ENCODE assay signal across 14 cellular contexts in the genomic region with DNA sequence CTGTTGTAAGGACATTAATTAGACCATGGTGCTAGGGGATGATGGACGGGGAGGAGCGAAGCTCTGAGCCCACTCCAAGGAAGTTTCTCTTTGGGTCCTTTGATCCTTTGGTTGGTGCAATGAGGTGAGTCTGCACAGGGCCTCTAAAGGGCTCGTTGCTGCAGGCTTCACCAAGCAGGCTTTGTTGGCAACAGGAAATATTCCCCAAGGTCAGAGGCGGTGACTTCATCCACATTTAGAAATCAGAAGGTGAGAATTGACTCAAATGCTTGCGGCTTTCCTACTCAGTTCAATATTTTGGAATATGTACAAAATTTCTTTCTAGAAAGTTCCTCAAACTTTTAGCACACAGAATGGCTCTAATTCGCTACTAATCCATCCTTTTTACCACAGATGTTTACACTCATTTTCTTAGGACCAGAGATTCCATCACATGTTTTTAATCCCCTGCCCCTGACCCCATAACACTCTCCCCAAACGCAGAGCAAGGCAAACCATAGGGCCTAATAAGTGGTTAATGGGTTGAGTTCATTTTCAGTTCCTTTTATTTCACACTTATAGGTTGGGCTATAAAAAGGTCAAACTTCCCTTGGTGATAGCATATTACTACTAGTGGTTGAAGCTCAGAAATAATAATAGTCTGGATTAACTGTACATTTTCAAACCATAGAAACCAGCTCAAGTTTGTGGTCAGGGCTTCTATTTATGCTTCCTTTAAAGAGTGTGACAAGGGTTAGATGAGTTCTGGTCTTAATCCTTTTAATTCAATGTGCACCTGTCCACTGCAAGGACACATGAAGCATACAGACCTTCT. TPM values are rescaled to one million over a fixed set of nuclear protein-coding genes. Genes with fewer than 3 reads are reported as not detected.
DNase-seq lines count a peak whose midpoint lies in the region; ATAC-seq, FAIRE-seq and TF ChIP-seq lines count a peak whose summit lies in the region.
"Had no signal": no experiment of that assay in that cellular context is flagged by ENCODE, and none has a peak within 500 bp of the region (broad histone marks: within the 10 kb centered on the region; RNA-seq: fewer than 3 reads in every experiment).

No MANE protein-coding gene starts in this region.

- TF ChIP-seq RAD21 in GM12878 (IDR thresholded peaks at IDR 0.05; ENCODE audit: insufficient read depth, low read depth, low read length), result no peak

- no peak overlapping the region for H3K27ac Mint-ChIP-seq in activated naive CD4-positive, alpha-beta T cell treated with anti-CD3 and anti-CD28 coated beads, Interleukin-2, amount 50 U/mL, for 72 hours
- H3K27ac Mint-ChIP-seq: activated T-helper 17 cell treated with anti-CD3 and anti-CD28 coated beads, Interleukin-2, amount 50 U/mL, for 72 hours had no signal

- BruUV-seq in GM12878 (replicated peaks; lab: Mats Ljungman, UMichigan), result no TSS peak

- in situ Hi-C loops in GM12878 (cut with MboI), result no loop called here

- FAIRE-seq in GM12878 (lab: Jason Lieb, UNC), result peak; percentile 87
- FAIRE-seq: urothelium cell line had no signal

- H3K4me3 ChIP-seq in GM12878 (0 out of 2 replicates have a peak overlapping the region, but pooled peaks have one; percentile 3), foreskin fibroblast (ENCODE audit: low read depth in 1 of 2, low read length in 2 of 2) (no peak overlapping the region)

- WGBS in GM12878 (ENCODE audit: insufficient coverage, insufficient replicate concordance, low lambda C conversion rate, missing lambda C conversion rate), result 2% methylated on average over 7 of the region's 7 CpGs

- no peaks in the 10 kb centered on the region for H3K36me3 Mint-ChIP-seq in activated naive CD4-positive, alpha-beta T cell treated with anti-CD3 and anti-CD28 coated beads, Interleukin-2, amount 50 U/mL, for 72 hours

- TF ChIP-seq CTCF in GM12878 (IDR thresholded peaks at IDR 0.05 in 2 of 3, conservative IDR thresholded peaks at IDR 0.05 in 1 of 3; ENCODE audit: control insufficient read depth in 2 of 3, extremely low read depth in 1 of 3, insufficient read depth in 1 of 3, low read depth in 3 of 3, low read length in 3 of 3) (no peak), foreskin fibroblast (IDR thresholded peaks at IDR 0.05; ENCODE audit: low read depth, low read length) (no peak)

- CTCF ChIA-PET in GM12878 (lab: Yijun Ruan, JAX), result interaction anchor here (0.6 to 4.0 kb wide), 8 partner anchors 10 to 457 kb away, joined by 3 to 22 read pairs (median 3); partner anchors contain the start of gene FXN

- H3K9ac ChIP-seq in GM12878 (ENCODE audit: control insufficient read depth, insufficient read depth, low read length), result no peak overlapping the region

- no peaks in the 10 kb centered on the region for H3K9me3 Mint-ChIP-seq in activated naive CD4-positive, alpha-beta T cell treated with anti-CD3 and anti-CD28 coated beads, Interleukin-2, amount 50 U/mL, for 72 hours
- H3K9me3 Mint-ChIP-seq: activated T-helper 17 cell treated with anti-CD3 and anti-CD28 coated beads, Interleukin-2, amount 50 U/mL, for 72 hours had no signal

- no peak for TF ChIP-seq POLR2A in GM12878 (IDR thresholded peaks at IDR 0.05; ENCODE audit: low read depth, low read length)

- DNase-seq in GM12878 (ENCODE audit: low read depth, low spot score), result peak; percentile 68
- no peak for DNase-seq in superior temporal gyrus (ENCODE audit: extremely low spot score)
- DNase-seq in activated naive CD4-positive, alpha-beta T cell treated with anti-CD3 and anti-CD28 coated beads, Interleukin-2, amount 50 U/mL, for 72 hours (ENCODE audit: low spot score in 2 of 2), result no peak
- no peak for DNase-seq in GM19238 (ENCODE audit: insufficient read length, low spot score)
- DNase-seq in foreskin fibroblast, result no peak
- DNase-seq: COR-L47, Kasumi-1 had no signal

- ATAC-seq in GM18858 (IDR thresholded peaks at IDR 0.05; ENCODE audit: unreplicated experiment) (peak; percentile 90), GM21576 (IDR thresholded peaks at IDR 0.05; ENCODE audit: unreplicated experiment) (peak; percentile 90), HG03135 (IDR thresholded peaks at IDR 0.05; ENCODE audit: unreplicated experiment) (peak; percentile 60), GM12878 (peak; percentile 94)
- no peak for ATAC-seq in activated naive CD4-positive, alpha-beta T cell treated with anti-CD3 and anti-CD28 coated beads, Interleukin-2, amount 50 U/mL, for 72 hours
- ATAC-seq: activated T-helper 17 cell treated with anti-CD3 and anti-CD28 coated beads, Interleukin-2, amount 50 U/mL, for 72 hours had no signal

- POLR2A ChIA-PET in GM12878 (lab: Charles Lee), result no interaction called here

- RAD21 ChIA-PET in GM12878 (lab: Charles Lee; ENCODE audit: unreplicated experiment), result interaction anchor here (0.7 to 0.9 kb wide), 2 partner anchors 372 to 405 kb away, joined by 3 read pairs; no protein-coding TSS in a partner anchor

- peak overlapping the region; percentile 83 for H3K4me2 ChIP-seq in GM12878 (ENCODE audit: control insufficient read depth, insufficient read depth)

- H2AFZ ChIP-seq in GM12878 (ENCODE audit: control insufficient read depth, low read depth, low read length), result no peak overlapping the region

- H4K20me1 ChIP-seq in GM12878 (ENCODE audit: control insufficient read depth, insufficient read depth), result no peaks in the 10 kb centered on the region

- H3K27ac ChIP-seq in GM12878 (ENCODE audit: control insufficient read depth, insufficient read depth), result peak overlapping the region; percentile 33; the same call in 1 of the 2 replicates

- TF ChIP-seq EP300 in GM12878 (IDR thresholded peaks at IDR 0.05; ENCODE audit: borderline replicate concordance in 1 of 2, control insufficient read depth in 1 of 2, low read depth in 2 of 2, low read length in 2 of 2), result peak in 1 of 2 experiments; percentile 58

- SMC1A ChIA-PET in GM12878 (lab: Charles Lee; ENCODE audit: uncharacterized antibody, unreplicated experiment), result interaction anchor here (0.9 to 1.2 kb wide), 5 partner anchors 10 to 422 kb away, joined by 3 to 7 read pairs (median 5); no protein-coding TSS in a partner anchor

- intact Hi-C loops in GM12878 (cut with micrococcal nuclease; ENCODE audit: unreplicated experiment), result no loop called here

- no peaks in the 10 kb centered on the region for H3K27me3 ChIP-seq in GM12878 (replicated peaks in 1 of 2; ENCODE audit: control insufficient read depth in 2 of 2, insufficient read depth in 2 of 2, low read length in 1 of 2)

- peaks cover 26% of the 10 kb centered on the region for H3K4me1 ChIP-seq in GM12878 (ENCODE audit: control insufficient read depth, insufficient read depth, low read length)

- no peaks in the 10 kb centered on the region for H3K79me2 ChIP-seq in GM12878 (ENCODE audit: control insufficient read depth, insufficient read depth, low read length)

- no peaks in the 10 kb centered on the region for H3K36me3 ChIP-seq in GM12878 (ENCODE audit: control insufficient read depth in 2 of 2, insufficient read depth in 2 of 2, low read length in 1 of 2)

- H3K9me3 ChIP-seq in GM12878 (replicated peaks; ENCODE audit: control insufficient read depth, insufficient read depth, low read length), result no peaks in the 10 kb centered on the region; the same call in 2 of the 3 replicates

TF ChIP-seq in GM12878, 131 proteins besides CTCF, POLR2A, EP300 and RAD21 (continues in another document):
- TF ChIP-seq, protein P1, sequence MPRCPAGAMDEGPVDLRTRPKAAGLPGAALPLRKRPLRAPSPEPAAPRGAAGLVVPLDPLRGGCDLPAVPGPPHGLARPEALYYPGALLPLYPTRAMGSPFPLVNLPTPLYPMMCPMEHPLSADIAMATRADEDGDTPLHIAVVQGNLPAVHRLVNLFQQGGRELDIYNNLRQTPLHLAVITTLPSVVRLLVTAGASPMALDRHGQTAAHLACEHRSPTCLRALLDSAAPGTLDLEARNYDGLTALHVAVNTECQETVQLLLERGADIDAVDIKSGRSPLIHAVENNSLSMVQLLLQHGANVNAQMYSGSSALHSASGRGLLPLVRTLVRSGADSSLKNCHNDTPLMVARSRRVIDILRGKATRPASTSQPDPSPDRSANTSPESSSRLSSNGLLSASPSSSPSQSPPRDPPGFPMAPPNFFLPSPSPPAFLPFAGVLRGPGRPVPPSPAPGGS (IDR thresholded peaks at IDR 0.05; ENCODE audit: borderline replicate concordance, insufficient read depth, low read depth, low read length, poor library complexity, severe bottlenecking), result no peak
- TF ChIP-seq ZNF274 (IDR thresholded peaks at IDR 0.05; ENCODE audit: insufficient read depth, insufficient read length) (no peak), SPI1 (IDR thresholded peaks at IDR 0.05; ENCODE audit: borderline replicate concordance, insufficient read depth, low read depth, low read length) (peak; percentile 96), ESRRA (IDR thresholded peaks at IDR 0.05; ENCODE audit: low read length) (peak; percentile 20; the same call in 1 of the 2 replicates), PKNOX1 (IDR thresholded peaks at IDR 0.05) (no peak)

RNA-seq across cellular contexts. Expression of gene TMEM252, which starts 37.3 kb away (rescaled TPM):
- total RNA-seq in GM12878 (2013; cell fraction: nucleolus; rRNA removed), result not detected in 2 replicates
- total RNA-seq in GM12878 (2014; rRNA removed) (not detected in 2 replicates), GM12878 (2014; rRNA removed; fragmentation: Illumina TruSeq; extraction: Trizol) (not detected in 2 replicates), GM12878 (2021) (not detected in 2 replicates)
- polyA plus RNA-seq in GM12878 (2011; ENCODE audit: low read depth), result not detected
- polyA plus RNA-seq in GM12878 (2011; rRNA removed) (not detected in 2 replicates), GM12878 (2014; fragmentation: Illumina TruSeq; extraction: Trizol) (not detected in 2 replicates), GM12878 (2014; fragmentation: Nextera tagmentation; extraction: Ambion mirVana) (not detected), GM12878 (2014; rRNA removed) (not detected in 2 replicates), GM12878 (2016; fragmentation: Nextera tagmentation; extraction: Ambion mirVana) (not detected)
- polyA plus RNA-seq in GM12878 (2011; cell fraction: cytosol; rRNA removed), result not detected in 2 replicates
- not detected in 2 replicates for polyA plus RNA-seq in GM12878 (2011; cell fraction: nucleus; rRNA removed)
- not detected in 2 replicates for polyA plus RNA-seq in GM12878 (2012)
- not detected in 2 replicates for polyA minus RNA-seq in GM12878 (2011; rRNA and poly(A)+ RNA removed)
- not detected in 2 replicates for polyA minus RNA-seq in GM12878 (2011; cell fraction: cytosol; rRNA and poly(A)+ RNA removed)
- not detected in 2 replicates for polyA minus RNA-seq in GM12878 (2011; cell fraction: nucleus; rRNA and poly(A)+ RNA removed)
- not detected for total RNA-seq in activated naive CD4-positive, alpha-beta T cell treated with anti-CD3 and anti-CD28 coated beads, Interleukin-2, amount 50 U/mL, for 72 hours
- total RNA-seq: activated T-helper 17 cell treated with anti-CD3 and anti-CD28 coated beads, Interleukin-2, amount 50 U/mL, for 72 hours; chondrocyte; lower leg skin had no signal

Comparison
In these comparisons a context has a peak if more than half of its experiments do, and no peak if none do; other contexts are left out.
1. ATAC-seq: peak in GM18858 (single experiment), GM21576 (single experiment), HG03135 (single experiment) and GM12878 (single experiment); none in activated naive CD4-positive, alpha-beta T cell treated with anti-CD3 and anti-CD28 coated beads, Interleukin-2, amount 50 U/mL, for 72 hours (0 of 2).